In genomic region chr3:26233374-26233773, GRCh38 we compare ENCODE assay signal across 19 cellular contexts.
"Had no signal": no experiment of that assay in that cellular context is flagged by ENCODE, and none has a peak within 500 bp of the region (broad histone marks: within the 10 kb centered on the region; RNA-seq: fewer than 3 reads in every experiment).

No MANE protein-coding gene starts in this region.

- DNase-seq: dermis blood vessel endothelial cell; dorsolateral prefrontal cortex; effector CD4-positive, alpha-beta T cell; effector memory CD4-positive, alpha-beta T cell; foreskin keratinocyte; heart left ventricle; hypothalamus; immature natural killer cell; islet precursor cell; kidney; kidney glomerular epithelial cell; left colon; left ventricle myocardium inferior; lower lobe of right lung; mesenchymal stem cell; mucosa of descending colon; naive B cell had no signal

- ATAC-seq: foreskin keratinocyte, gastroesophageal sphincter, heart left ventricle, left colon, left lobe of liver, lower lobe of right lung, mucosa of descending colon had no signal
